16 cellular contexts compared by ENCODE assay signal in the genomic region with DNA sequence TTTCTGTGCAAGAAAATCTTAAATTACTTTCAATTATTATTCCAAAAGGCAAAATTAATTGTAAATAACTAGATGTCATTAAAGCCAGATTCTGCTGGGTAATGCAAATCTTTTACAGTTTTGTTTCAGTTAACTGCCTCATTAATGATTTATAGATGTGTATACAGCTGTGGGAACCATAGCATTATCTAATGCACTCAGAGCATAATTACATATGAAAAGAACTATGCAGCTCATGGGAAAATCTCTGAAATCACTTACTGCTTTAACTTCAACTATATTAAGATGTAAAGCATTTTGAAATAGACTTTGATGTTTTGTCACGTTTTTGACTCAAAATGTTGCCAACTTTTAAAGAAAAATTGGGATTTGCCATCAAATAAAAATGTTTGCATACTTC.
DNase-seq lines count a peak whose midpoint lies in the region; ATAC-seq, FAIRE-seq and TF ChIP-seq lines count a peak whose summit lies in the region.
"Had no signal": no experiment of that assay in that cellular context is flagged by ENCODE, and none has a peak within 500 bp of the region (broad histone marks: within the 10 kb centered on the region; RNA-seq: fewer than 3 reads in every experiment).

No MANE protein-coding gene starts in this region.

- 0 to 2% methylated on average over 1 of the region's 1 CpG for WGBS in pancreas, 2 donors

- peaks cover 0 to 5% of the 10 kb centered on the region in 2 donors for H3K9me3 Mint-ChIP-seq in activated naive CD4-positive, alpha-beta T cell treated with anti-CD3 and anti-CD28 coated beads, Interleukin-2, amount 50 U/mL, for 72 hours

- DNase-seq in NCI-H1105 (lab: John Stamatoyannopoulos, UW) (peak; percentile 9), NCI-H146 treated with DMSO at 0.1 percent for 48 hours (lab: John Stamatoyannopoulos, UW; ENCODE audit: unreplicated experiment) (peak; percentile 8), NCI-H774 (lab: John Stamatoyannopoulos, UW) (peak; percentile 6), pancreas (no peak), DMS79 (lab: John Stamatoyannopoulos, UW) (no peak)
- DNase-seq in activated naive CD4-positive, alpha-beta T cell treated with anti-CD3 and anti-CD28 coated beads, Interleukin-2, amount 50 U/mL, for 72 hours (ENCODE audit: low spot score in 2 of 2): no peak
- DNase-seq: AML-193; CD8-positive, alpha-beta memory T cell; GF-D8; IMR-90; KBM-7 had no signal

- FAIRE-seq in pancreas (lab: Jason Lieb, UNC): peak; percentile 34
- FAIRE-seq: H1 had no signal

- H3K27ac Mint-ChIP-seq in activated naive CD4-positive, alpha-beta T cell treated with anti-CD3 and anti-CD28 coated beads, Interleukin-2, amount 50 U/mL, for 72 hours: no peak overlapping the region
- H3K27ac Mint-ChIP-seq: CD8-positive, alpha-beta memory T cell had no signal

- no peaks in the 10 kb centered on the region for H3K36me3 ChIP-seq in pancreas
- H3K36me3 ChIP-seq: BLaER1, HAP-1 had no signal

- H3K27ac ChIP-seq in pancreas: no peak overlapping the region
- H3K27ac ChIP-seq: BLaER1 had no signal

- intact Hi-C loops in pancreas (cut with DNase I): no loop called here

- ATAC-seq in pancreas (no peak), GM21723 (IDR thresholded peaks at IDR 0.05; ENCODE audit: unreplicated experiment) (no peak), GM21381 (IDR thresholded peaks at IDR 0.05; ENCODE audit: unreplicated experiment) (no peak)
- ATAC-seq in activated naive CD4-positive, alpha-beta T cell treated with anti-CD3 and anti-CD28 coated beads, Interleukin-2, amount 50 U/mL, for 72 hours: no peak

- no peaks in the 10 kb centered on the region for H3K4me1 ChIP-seq in pancreas
- H3K4me1 ChIP-seq: BLaER1 had no signal

- no peak for TF ChIP-seq CTCF in pancreas (IDR thresholded peaks at IDR 0.05)

- no peaks in the 10 kb centered on the region for H3K9me3 ChIP-seq in pancreas
- H3K9me3 ChIP-seq: HAP-1 had no signal

- no peak overlapping the region for H3K4me3 ChIP-seq in pancreas
- H3K4me3 ChIP-seq: BLaER1, HAP-1 had no signal

- H3K27me3 ChIP-seq in pancreas: peaks cover 0 to 6% (median 2%) of the 10 kb centered on the region in 4 donors

- H3K36me3 Mint-ChIP-seq in activated naive CD4-positive, alpha-beta T cell treated with anti-CD3 and anti-CD28 coated beads, Interleukin-2, amount 50 U/mL, for 72 hours: no peaks in the 10 kb centered on the region
- H3K36me3 Mint-ChIP-seq: CD8-positive, alpha-beta memory T cell had no signal

Comparison
In these comparisons a context has a peak if more than half of its experiments do, and no peak if none do; other contexts are left out.
1. DNase-seq: peak in NCI-H1105 (single experiment), NCI-H146 treated with DMSO at 0.1 percent for 48 hours (single experiment) and NCI-H774 (single experiment); none in pancreas (0 of 6), activated naive CD4-positive, alpha-beta T cell treated with anti-CD3 and anti-CD28 coated beads, Interleukin-2, amount 50 U/mL, for 72 hours (0 of 2) and DMS79 (single experiment).